Comparison of ENCODE assay signal across 26 cellular contexts in genomic region chr6:124462746-124463145, GRCh38.
"Had no signal": no experiment of that assay in that cellular context is flagged by ENCODE, and none has a peak within 500 bp of the region (broad histone marks: within the 10 kb centered on the region; RNA-seq: fewer than 3 reads in every experiment).

No MANE protein-coding gene starts in this region.

- H3K27me3 ChIP-seq: neural progenitor cell, ovary, right lobe of liver, sigmoid colon, stomach, thyroid gland, tibial nerve, upper lobe of left lung, vagina had no signal

- H2AFZ ChIP-seq: neural progenitor cell, parathyroid adenoma had no signal

- H3K36me3 ChIP-seq: neural progenitor cell, ovary, right lobe of liver, sigmoid colon, stomach, thoracic aorta, thyroid gland, tibial nerve, upper lobe of left lung, vagina had no signal

- H3K9ac ChIP-seq: neural progenitor cell, parathyroid adenoma had no signal

- H3K9me3 ChIP-seq: ovary, right lobe of liver, sigmoid colon, thyroid gland, upper lobe of left lung, vagina had no signal

- H3K4me3 ChIP-seq: neural progenitor cell, ovary, psoas muscle, right lobe of liver, sigmoid colon, stomach, thoracic aorta, thyroid gland, tibial nerve, upper lobe of left lung, vagina had no signal

- H3K27ac ChIP-seq: neural progenitor cell, ovary, parathyroid adenoma, psoas muscle, right lobe of liver, sigmoid colon, stomach, thoracic aorta, thyroid gland, tibial nerve, upper lobe of left lung, vagina had no signal

- H3K4me1 ChIP-seq: neural progenitor cell, parathyroid adenoma, psoas muscle, right lobe of liver, sigmoid colon, stomach, tibial nerve, upper lobe of left lung, vagina had no signal

- DNase-seq: nephron progenitor cell; occipital lobe; ovary; posterior cingulate gyrus; psoas muscle; right cardiac atrium; right lobe of liver; sigmoid colon; small intestine; stimulated activated CD4-positive, alpha-beta T cell treated with anti-CD3 and anti-CD28 coated beads, Interleukin-15, amount 100 ng/mL, for 24 hours; stimulated activated CD4-positive, alpha-beta T cell treated with anti-CD3 and anti-CD28 coated beads, Interleukin-2, amount 100 ng/mL, for 24 hours; stimulated activated CD4-positive, alpha-beta T cell treated with anti-CD3 and anti-CD28 coated beads, Interleukin-2, amount 100 ng/mL, for 48 hours; stimulated activated CD4-positive, alpha-beta T cell treated with anti-CD3 and anti-CD28 coated beads, Interleukin-4, amount 100 ng/mL, for 24 hours; stimulated activated naive B cell treated with anti-CD40 and anti-IgM and Interleukin-4, amounts not matched to agents 10 μg/mL and 1 μg/mL and 100 μg/mL, for 72 hours; stimulated activated naive CD4-positive, alpha-beta T cell treated with Interleukin-2 at 50 U/mL for 16 hours; stomach; thyroid gland; trophoblast cell; upper lobe of left lung had no signal

- H3K79me2 ChIP-seq: parathyroid adenoma had no signal

- H3K4me2 ChIP-seq: neural progenitor cell had no signal

- ATAC-seq: natural killer cell treated with Interleukin-12 subunit alpha and Interleukin-12 subunit beta and Interleukin-15 and Interleukin-18, amount 100 ng/mL, for 72 hours; psoas muscle; right cardiac atrium; right lobe of liver; stimulated activated effector memory CD8-positive, alpha-beta T cell treated with anti-CD3 and anti-CD28 coated beads, Interleukin-12 subunit alpha, Interleukin-12 subunit beta, amount 100 ng/mL, for 72 hours; stimulated activated naive B cell treated with anti-CD40 and anti-IgM and Interleukin-4, amounts not matched to agents 10 μg/mL and 1 μg/mL and 100 μg/mL, for 72 hours had no signal
